In genomic region chr20:13449868-13450441, GRCh38 we compare ENCODE assay signal across 17 cellular contexts.
"Had no signal": no experiment of that assay in that cellular context is flagged by ENCODE, and none has a peak within 500 bp of the region (broad histone marks: within the 10 kb centered on the region; RNA-seq: fewer than 3 reads in every experiment).

No MANE protein-coding gene starts in this region.

- H3K27ac ChIP-seq: gastrocnemius medialis, heart left ventricle, left lung, thyroid gland had no signal

- H3K4me1 ChIP-seq: gastrocnemius medialis, heart left ventricle, left lung, thyroid gland had no signal

- H3K27me3 Mint-ChIP-seq: activated CD4-positive, alpha-beta T cell treated with anti-CD3 and anti-CD28 coated beads, Interleukin-2, amount 10 ng/mL, durations not matched to agents 24 days and 14 days; activated CD8-positive, alpha-beta T cell treated with anti-CD3 and anti-CD28 coated beads for 36 hours; T-cell had no signal

- H3K4me1 Mint-ChIP-seq: activated CD4-positive, alpha-beta T cell treated with anti-CD3 and anti-CD28 coated beads, Interleukin-2, amount 10 ng/mL, durations not matched to agents 24 days and 14 days; T-cell had no signal

- H3K27me3 ChIP-seq: gastrocnemius medialis, heart left ventricle, left lung, thyroid gland had no signal

- DNase-seq: activated CD4-positive, alpha-beta T cell treated with anti-CD3 and anti-CD28 coated beads, Interleukin-2, amount 10 ng/mL, durations not matched to agents 24 days and 14 days; activated CD4-positive, CD25-positive, alpha-beta regulatory T cell; activated CD8-positive, alpha-beta T cell treated with anti-CD3 and anti-CD28 coated beads for 36 hours; activated naive CD4-positive, alpha-beta T cell treated with anti-CD3 and anti-CD28 coated beads for 36 hours; activated T-cell treated with anti-CD3 and anti-CD28 coated beads, Interleukin-2, amount 50 U/mL, for 1 hour; anterior cingulate cortex; cortex of kidney; gastrocnemius medialis; heart left ventricle; left lung; midbrain; stimulated activated naive CD4-positive, alpha-beta T cell treated with Interleukin-2 at 50 U/mL for 16 hours; T-cell; T-helper 9 cell; thyroid gland had no signal

- H3K27ac Mint-ChIP-seq: activated CD4-positive, alpha-beta T cell treated with anti-CD3 and anti-CD28 coated beads, Interleukin-2, amount 10 ng/mL, durations not matched to agents 24 days and 14 days; activated CD8-positive, alpha-beta T cell treated with anti-CD3 and anti-CD28 coated beads for 36 hours; activated naive CD4-positive, alpha-beta T cell treated with anti-CD3 and anti-CD28 coated beads for 36 hours; activated T-helper 2 cell treated with anti-CD3 and anti-CD28 coated beads, Interferon-gamma antibody, Interleukin-2, Interleukin-4, amounts not matched to agents 10 μg/mL and 5 μg/mL and 100 μg/mL, durations not matched to agents 14 hours and 24 hours and 36 hours; nephron; T-cell had no signal

- H3K4me3 ChIP-seq: gastrocnemius medialis, heart left ventricle, left lung, thyroid gland had no signal

- ATAC-seq: activated CD8-positive, alpha-beta T cell treated with anti-CD3 and anti-CD28 coated beads for 36 hours; gastrocnemius medialis; heart left ventricle; left lung; T-cell had no signal

- H3K36me3 ChIP-seq: gastrocnemius medialis, heart left ventricle, left lung, thyroid gland had no signal

- H3K9me3 ChIP-seq: gastrocnemius medialis, heart left ventricle, left lung, thyroid gland had no signal

- H3K4me3 Mint-ChIP-seq: activated CD4-positive, alpha-beta T cell treated with anti-CD3 and anti-CD28 coated beads, Interleukin-2, amount 10 ng/mL, durations not matched to agents 24 days and 14 days; activated CD8-positive, alpha-beta T cell treated with anti-CD3 and anti-CD28 coated beads for 36 hours; activated naive CD4-positive, alpha-beta T cell treated with anti-CD3 and anti-CD28 coated beads for 36 hours; nephron; T-cell had no signal

- H3K9me3 Mint-ChIP-seq: activated naive CD4-positive, alpha-beta T cell treated with anti-CD3 and anti-CD28 coated beads for 36 hours; activated T-helper 2 cell treated with anti-CD3 and anti-CD28 coated beads, Interferon-gamma antibody, Interleukin-2, Interleukin-4, amounts not matched to agents 10 μg/mL and 5 μg/mL and 100 μg/mL, durations not matched to agents 14 hours and 24 hours and 36 hours; nephron had no signal
